Comparison of ENCODE assay signal across 13 cellular contexts in the genomic region with DNA sequence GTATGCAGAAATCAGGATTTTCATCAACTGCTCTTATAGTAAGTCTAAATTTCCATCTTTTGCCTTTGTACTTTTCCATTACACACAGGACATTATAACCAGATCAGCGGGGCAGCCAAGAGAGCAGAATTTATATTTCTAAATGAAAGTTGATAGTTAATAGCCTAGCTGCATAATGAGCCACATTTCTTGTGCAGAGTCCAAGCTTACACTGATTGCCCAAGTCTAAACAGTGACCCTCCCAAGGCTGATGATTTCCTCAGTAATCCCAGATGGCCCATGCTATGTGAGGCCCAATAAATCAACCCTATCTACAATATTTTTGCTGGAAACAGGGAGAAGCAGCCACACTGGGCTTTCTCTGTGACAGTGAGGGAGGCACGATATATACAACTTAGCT.
DNase-seq lines count a peak whose midpoint lies in the region; ATAC-seq, FAIRE-seq and TF ChIP-seq lines count a peak whose summit lies in the region.
"Had no signal": no experiment of that assay in that cellular context is flagged by ENCODE, and none has a peak within 500 bp of the region (broad histone marks: within the 10 kb centered on the region; RNA-seq: fewer than 3 reads in every experiment).

No MANE protein-coding gene starts in this region.

- no peak for TF ChIP-seq CTCF in coronary artery (IDR thresholded peaks at IDR 0.05)

- no peak for TF ChIP-seq POLR2A in H54 (IDR thresholded peaks at IDR 0.05; ENCODE audit: low read depth, low read length)

- H3K27ac ChIP-seq in coronary artery: peak overlapping the region; percentile 7 to 24
- H3K27ac ChIP-seq in right cardiac atrium (ENCODE audit: low read length): peak overlapping the region; percentile 19
- peak overlapping the region; percentile 50 for H3K27ac ChIP-seq in stomach smooth muscle (ENCODE audit: low read length)
- H3K27ac ChIP-seq: C4-2B had no signal

- peak; percentile 89 to 93 for ATAC-seq in right cardiac atrium
- no peak for ATAC-seq in HG03521 (IDR thresholded peaks at IDR 0.05; ENCODE audit: unreplicated experiment)
- no peak for ATAC-seq in HG03139 (IDR thresholded peaks at IDR 0.05; ENCODE audit: unreplicated experiment)

- no peak overlapping the region for H3K9ac ChIP-seq in stomach smooth muscle (ENCODE audit: low read length in 2 of 2)

- H3K36me3 ChIP-seq in stomach smooth muscle (ENCODE audit: control insufficient read depth in 2 of 2, insufficient read depth in 2 of 2, low read length in 2 of 2): no peaks in the 10 kb centered on the region

- FAIRE-seq in H54 (lab: Jason Lieb, UNC): no peak

- intact Hi-C loops in right cardiac atrium (cut with DNase I): no loop called here

- no peak overlapping the region for H3K4me3 ChIP-seq in coronary artery
- no peak overlapping the region for H3K4me3 ChIP-seq in right cardiac atrium (ENCODE audit: low read length)
- no peak overlapping the region for H3K4me3 ChIP-seq in stomach smooth muscle (ENCODE audit: low read length in 2 of 2)

- H3K4me1 ChIP-seq in right cardiac atrium (ENCODE audit: control insufficient read depth, insufficient read depth, low read length): no peaks in the 10 kb centered on the region
- H3K4me1 ChIP-seq in stomach smooth muscle (ENCODE audit: control insufficient read depth, insufficient read depth, low read length): peaks cover 9% of the 10 kb centered on the region

- peak; percentile 69 for DNase-seq in EH (ENCODE audit: low read depth)
- no peak for DNase-seq in coronary artery (ENCODE audit: low spot score)
- peak in 2 of 3 donors; percentile 14 to 47 for DNase-seq in right cardiac atrium
- DNase-seq in H54 (ENCODE audit: insufficient read length, low spot score): no peak
- no peak for DNase-seq in SK-N-DZ (ENCODE audit: low spot score)
- DNase-seq: activated CD8-positive, alpha-beta memory T cell treated with anti-CD3 and anti-CD28 coated beads for 24 hours; activated effector memory CD4-positive, alpha-beta T cell treated with anti-CD3 and anti-CD28 coated beads, Interleukin-2, amount 50 U/mL, for 16 hours; NCI-H1694 treated with DMSO at 0.1 percent for 48 hours; nucleus accumbens had no signal

- 56% methylated on average over 2 of the region's 2 CpGs for WGBS in right cardiac atrium

- H3K27me3 ChIP-seq in right cardiac atrium (ENCODE audit: control insufficient read depth, insufficient read depth): no peaks in the 10 kb centered on the region
- no peaks in the 10 kb centered on the region for H3K27me3 ChIP-seq in stomach smooth muscle (ENCODE audit: control insufficient read depth in 1 of 2, insufficient read depth in 2 of 2, low read length in 2 of 2)

- no peaks in the 10 kb centered on the region for H3K9me3 ChIP-seq in right cardiac atrium (ENCODE audit: control insufficient read depth, low read length)
- H3K9me3 ChIP-seq in stomach smooth muscle (ENCODE audit: control insufficient read depth in 2 of 2, low read length in 2 of 2): no peaks in the 10 kb centered on the region

Comparison
In these comparisons a context has a peak if more than half of its experiments do, and no peak if none do; other contexts are left out.
1. DNase-seq: peak in EH (single experiment) and right cardiac atrium (2 of 3); none in coronary artery (single experiment), H54 (single experiment) and SK-N-DZ (single experiment).
2. ATAC-seq: peak in right cardiac atrium (2 of 2); none in HG03521 (single experiment) and HG03139 (single experiment).
3. Peak in every context shown above with its lines, with median percentiles within 50 percentile points of each other: H3K27ac ChIP-seq.